Comparison of ENCODE assay signal across 11 cellular contexts in the genomic region with DNA sequence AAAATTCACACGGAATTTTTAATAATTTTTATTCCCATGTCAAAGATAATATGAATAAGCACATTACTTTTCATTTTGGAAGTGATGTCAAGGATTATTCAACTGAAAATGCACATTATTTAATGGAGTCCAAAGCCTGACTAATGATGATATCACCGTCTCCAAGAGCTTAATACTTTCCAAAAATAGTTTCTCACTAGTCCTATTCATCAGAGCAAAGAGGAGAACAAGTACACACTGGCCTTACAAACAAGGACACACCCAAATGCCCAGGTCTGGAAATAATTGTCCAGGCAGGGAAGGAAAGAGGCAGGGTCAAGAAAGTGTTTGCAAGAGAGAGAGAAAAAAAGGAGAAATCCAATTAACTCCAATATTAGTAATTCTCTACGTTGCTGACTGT.
DNase-seq lines count a peak whose midpoint lies in the region; ATAC-seq and TF ChIP-seq lines count a peak whose summit lies in the region.
"Had no signal": no experiment of that assay in that cellular context is flagged by ENCODE, and none has a peak within 500 bp of the region (broad histone marks: within the 10 kb centered on the region; RNA-seq: fewer than 3 reads in every experiment).

No MANE protein-coding gene starts in this region.

- WGBS in tibial nerve, 2 donors = 36 to 37% methylated on average over 3 of the region's 3 CpGs

- peak overlapping the region in 3 of 4 donors; percentile 17 to 86 (median 73) for H3K27ac ChIP-seq in tibial nerve
- no peak overlapping the region for H3K27ac ChIP-seq in effector memory CD4-positive, alpha-beta T cell (ENCODE audit: insufficient read depth, low read length, poor library complexity, severe bottlenecking)

- H3K36me3 ChIP-seq in kidney epithelial cell (ENCODE audit: control insufficient read depth, insufficient read depth, low read length) = no peaks in the 10 kb centered on the region
- peaks cover 0 to 6% (median 0%) of the 10 kb centered on the region in 3 donors for H3K36me3 ChIP-seq in tibial nerve
- no peaks in the 10 kb centered on the region for H3K36me3 ChIP-seq in effector memory CD4-positive, alpha-beta T cell (ENCODE audit: control insufficient read depth, insufficient read depth, low read length)

- TF ChIP-seq EP300 in tibial nerve (IDR thresholded peaks at IDR 0.05) = peak in 1 of 2 donors; percentile 53

- no peak overlapping the region for H3K4me3 Mint-ChIP-seq in chondrocyte (ENCODE audit: unreplicated experiment)
- H3K4me3 Mint-ChIP-seq: T-helper 2 cell treated with Interferon-gamma antibody and Interleukin-4, amounts not matched to agents 5 μg/mL and 100 μg/mL, for 36 hours had no signal

- H3K4me1 Mint-ChIP-seq in chondrocyte (ENCODE audit: low read depth) = peaks cover 25% of the 10 kb centered on the region

- DNase-seq in HPDE6-E6E7 (ENCODE audit: extremely low spot score) = peak; percentile 80
- DNase-seq in chondrocyte (ENCODE audit: low spot score) = no peak
- DNase-seq in kidney epithelial cell (ENCODE audit: low read depth) = peak; percentile 84
- DNase-seq in tibial nerve (ENCODE audit: low spot score in 2 of 2) = no peak
- no peak for DNase-seq in effector memory CD4-positive, alpha-beta T cell
- DNase-seq in NCI-H1092 treated with DMSO at 0.1 percent for 48 hours (lab: John Stamatoyannopoulos, UW) = no peak
- no peak for DNase-seq in NCI-H1417 (lab: John Stamatoyannopoulos, UW)
- DNase-seq: NCI-H446 treated with DMSO at 0.1 percent for 48 hours, occipital lobe had no signal

- H3K27me3 Mint-ChIP-seq in chondrocyte (ENCODE audit: low read depth) = no peaks in the 10 kb centered on the region

- peaks cover 6% of the 10 kb centered on the region for H3K36me3 Mint-ChIP-seq in chondrocyte (ENCODE audit: low read depth)

- no peak for ATAC-seq in HG03565 (IDR thresholded peaks at IDR 0.05; ENCODE audit: unreplicated experiment)

- TF ChIP-seq CTCF in chondrocyte (IDR thresholded peaks at IDR 0.05) = no peak
- TF ChIP-seq CTCF in kidney epithelial cell (IDR thresholded peaks at IDR 0.05; ENCODE audit: insufficient read depth, low read length, poor library complexity, severe bottlenecking) = no peak
- TF ChIP-seq CTCF in tibial nerve (IDR thresholded peaks at IDR 0.05) = no peak

- peak overlapping the region; percentile 87 for H3K27ac Mint-ChIP-seq in chondrocyte (ENCODE audit: unreplicated experiment)
- H3K27ac Mint-ChIP-seq: T-helper 2 cell treated with Interferon-gamma antibody and Interleukin-4, amounts not matched to agents 5 μg/mL and 100 μg/mL, for 36 hours had no signal

- no peak overlapping the region for H3K4me3 ChIP-seq in kidney epithelial cell (ENCODE audit: low read depth, low read length)
- H3K4me3 ChIP-seq in tibial nerve = no peak overlapping the region
- no peak overlapping the region for H3K4me3 ChIP-seq in effector memory CD4-positive, alpha-beta T cell (ENCODE audit: insufficient read depth, low read depth, low read length, poor library complexity, severe bottlenecking)

- TF ChIP-seq POLR2A in tibial nerve (IDR thresholded peaks at IDR 0.05) = no peak

- H3K4me1 ChIP-seq in tibial nerve = peaks cover 0 to 15% (median 4%) of the 10 kb centered on the region in 4 donors
- no peaks in the 10 kb centered on the region for H3K4me1 ChIP-seq in effector memory CD4-positive, alpha-beta T cell (ENCODE audit: control insufficient read depth, insufficient read depth, low read length, poor library complexity, severe bottlenecking)

- no peaks in the 10 kb centered on the region for H3K27me3 ChIP-seq in kidney epithelial cell (ENCODE audit: control insufficient read depth, insufficient read depth, low read length)
- no peaks in the 10 kb centered on the region for H3K27me3 ChIP-seq in tibial nerve
- H3K27me3 ChIP-seq in effector memory CD4-positive, alpha-beta T cell (replicated peaks; ENCODE audit: control insufficient read depth, insufficient read depth, low read length, poor library complexity, severe bottlenecking) = no peaks in the 10 kb centered on the region

- peaks cover 0 to 4% (median 0%) of the 10 kb centered on the region in 4 donors for H3K9me3 ChIP-seq in tibial nerve
- no peaks in the 10 kb centered on the region for H3K9me3 ChIP-seq in effector memory CD4-positive, alpha-beta T cell (ENCODE audit: control insufficient read depth, low read length)

- peaks cover 8% of the 10 kb centered on the region for H3K9me3 Mint-ChIP-seq in chondrocyte (ENCODE audit: low read depth)
- H3K9me3 Mint-ChIP-seq: T-helper 2 cell treated with Interferon-gamma antibody and Interleukin-4, amounts not matched to agents 5 μg/mL and 100 μg/mL, for 36 hours had no signal

Comparison
In these comparisons a context has a peak if more than half of its experiments do, and no peak if none do; other contexts are left out.
1. DNase-seq: peak in HPDE6-E6E7 (single experiment) and kidney epithelial cell (single experiment); none in chondrocyte (single experiment), tibial nerve (0 of 2), effector memory CD4-positive, alpha-beta T cell (0 of 3), NCI-H1092 treated with DMSO at 0.1 percent for 48 hours (single experiment) and NCI-H1417 (0 of 3).